ENCODE assay signal across 13 cellular contexts in the genomic region with DNA sequence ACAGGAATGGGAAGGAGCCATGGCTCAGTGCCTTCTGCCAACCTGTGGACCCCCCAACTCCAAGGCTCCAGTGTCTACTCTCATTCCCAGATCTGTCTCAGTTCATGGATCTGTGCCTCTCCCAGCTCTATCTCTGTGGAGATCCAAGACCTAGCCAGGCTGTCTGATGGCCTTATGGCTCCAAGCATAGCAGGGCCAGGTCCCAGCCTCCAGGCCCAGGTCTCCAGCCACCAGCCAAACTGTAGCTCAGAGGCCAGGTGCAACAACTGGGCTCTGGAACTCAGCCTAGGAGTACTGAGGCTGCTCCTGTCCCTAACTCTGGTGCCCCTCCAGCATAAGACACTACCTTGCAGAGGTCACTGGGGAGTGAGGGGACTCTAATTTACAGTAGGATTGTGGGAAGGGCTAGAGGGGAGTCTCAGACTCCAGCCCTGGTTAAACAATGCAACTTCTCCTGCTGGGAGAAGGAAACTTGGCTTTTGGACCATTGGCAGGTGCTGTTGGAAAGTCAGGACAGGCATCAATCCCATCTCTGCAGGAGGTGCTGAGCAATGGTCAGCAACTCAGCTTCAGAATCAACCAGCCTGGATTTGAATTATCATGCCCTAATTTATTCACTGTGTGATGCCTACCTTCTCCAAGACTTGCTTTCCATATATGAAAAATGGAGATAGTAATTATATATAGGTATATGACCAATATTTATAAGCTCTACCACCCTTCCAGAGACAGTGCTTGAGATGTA.
DNase-seq lines count a peak whose midpoint lies in the region; ATAC-seq, FAIRE-seq and TF ChIP-seq lines count a peak whose summit lies in the region.
"Had no signal": no experiment of that assay in that cellular context is flagged by ENCODE, and none has a peak within 500 bp of the region (broad histone marks: within the 10 kb centered on the region; RNA-seq: fewer than 3 reads in every experiment).

No MANE protein-coding gene starts in this region.

- CTCF ChIA-PET in IMR-90 (lab: Yijun Ruan, JAX) (no interaction called here), H1 (lab: Charles Lee; ENCODE audit: partially characterized antibody) (interaction anchor here (0.9 to 20.5 kb wide), 30 partner anchors 11 to 154 kb away, joined by 3 to 345 read pairs (median 12); partner anchors contain the start of genes PCDH1 and RNF14)
- CTCF ChIA-PET in naive thymus-derived CD4-positive, alpha-beta T cell (lab: Charles Lee), result interaction anchor here (0.6 to 1.4 kb wide), 2 partner anchors 64 to 142 kb away, joined by 4 to 5 read pairs; no protein-coding TSS in a partner anchor

- TF ChIP-seq EP300 in H1 (IDR thresholded peaks at IDR 0.05; ENCODE audit: borderline replicate concordance in 1 of 2, low read depth in 2 of 2, low read length in 2 of 2), result no peak

- no peak overlapping the region for H2AK5ac ChIP-seq in IMR-90 (ENCODE audit: low read depth, low read length)
- H2AK5ac ChIP-seq in H1 (ENCODE audit: low read depth, low read length), result peak overlapping the region; percentile 76

- H3K23ac ChIP-seq in IMR-90 (ENCODE audit: low read depth, low read length) (no peak overlapping the region; the same call in 1 of the 2 replicates), H1 (ENCODE audit: insufficient read length) (no peak overlapping the region)

- peak overlapping the region; percentile 65 for H2AK9ac ChIP-seq in IMR-90 (replicated peaks; ENCODE audit: low read depth, low read length, poor library complexity)

- FAIRE-seq in H1 (lab: Jason Lieb, UNC), result no peak

- peak overlapping the region; percentile 73 for H3K4me2 ChIP-seq in GM23338
- no peak overlapping the region for H3K4me2 ChIP-seq in IMR-90 (ENCODE audit: low read depth, low read length)
- H3K4me2 ChIP-seq in H1 (ENCODE audit: insufficient read depth in 1 of 2, low read depth in 2 of 2, low read length in 2 of 2), result peak overlapping the region in 1 of 2 experiments; percentile 61; a peak in 2 of 4 replicates
- H3K4me2 ChIP-seq: PC-9 had no signal

- H2BK20ac ChIP-seq in IMR-90 (ENCODE audit: low read depth, low read length) (no peak overlapping the region), H1 (ENCODE audit: low read length) (peak overlapping the region; percentile 83)

- H2BK120ac ChIP-seq in IMR-90 (ENCODE audit: low read depth, low read length), result no peak overlapping the region
- peak overlapping the region; percentile 85 for H2BK120ac ChIP-seq in H1 (replicated peaks; ENCODE audit: low read depth, low read length)

- in situ Hi-C loops in IMR-90 (cut with MboI; ENCODE audit: low sequenced_read_pairs), result no loop called here

- H3K56ac ChIP-seq in IMR-90 (ENCODE audit: extremely low read depth, insufficient read depth, low read length), result no peak overlapping the region
- no peak overlapping the region for H3K56ac ChIP-seq in H1 (replicated peaks; ENCODE audit: insufficient read length, low read depth, low read length)

- no peak overlapping the region; the same call in 2 of the 3 replicates for H3K4me3 Mint-ChIP-seq in GM23338
- no peak overlapping the region for H3K4me3 Mint-ChIP-seq in naive thymus-derived CD4-positive, alpha-beta T cell
- H3K4me3 Mint-ChIP-seq: CD4-positive, alpha-beta T cell had no signal

- POLR2A ChIA-PET in IMR-90 (lab: Charles Lee; ENCODE audit: unreplicated experiment) (no interaction called here), H1 (lab: Charles Lee; ENCODE audit: partially characterized antibody) (interaction anchor here (1.1 to 14.8 kb wide), 13 partner anchors 11 to 123 kb away, joined by 3 to 160 read pairs (median 8); partner anchors contain the start of gene PCDH1)
- POLR2A ChIA-PET in naive thymus-derived CD4-positive, alpha-beta T cell (lab: Charles Lee), result no interaction called here

- H3K4me1 Mint-ChIP-seq in GM23338, result peaks cover 69% of the 10 kb centered on the region
- H3K4me1 Mint-ChIP-seq in naive thymus-derived CD4-positive, alpha-beta T cell, result peaks cover 0 to 8% (median 0%) of the 10 kb centered on the region in 7 donors

- H4K91ac ChIP-seq in IMR-90 (ENCODE audit: insufficient read depth, low read depth, low read length) (no peak overlapping the region), H1 (replicated peaks; ENCODE audit: insufficient read length, low read length) (peak overlapping the region; percentile 81)

- DNase-seq in GM23338 (ENCODE audit: low spot score) (no peak), IMR-90 (no peak), H1 (ENCODE audit: low read depth in 1 of 2, low spot score in 2 of 2) (no peak), spleen (peak; percentile 32)
- DNase-seq in naive thymus-derived CD4-positive, alpha-beta T cell, result no peak
- DNase-seq in stimulated activated CD4-positive, alpha-beta T cell treated with anti-CD3 and anti-CD28 coated beads, Interleukin-15, amount 100 ng/mL, for 24 hours, result no peak
- DNase-seq in stimulated activated CD4-positive, alpha-beta T cell treated with anti-CD3 and anti-CD28 coated beads, Interleukin-1b, Interleukin-23, amount 100 ng/mL, for 48 hours, result no peak
- DNase-seq: CD4-positive, alpha-beta T cell; NCI-H1092; NCI-H146; NCI-H2081; NCI-H774; PC-9 had no signal

- H2BK15ac ChIP-seq in IMR-90 (ENCODE audit: low read depth, low read length), result no peak overlapping the region
- H2BK15ac ChIP-seq in H1 (ENCODE audit: low read length), result peak overlapping the region; percentile 3; the same call in 1 of the 2 replicates

- H3K4me1 ChIP-seq in GM23338 (ENCODE audit: insufficient read depth) (peaks cover 63% of the 10 kb centered on the region), IMR-90 (ENCODE audit: control insufficient read depth, insufficient read depth, low read length) (no peaks in the 10 kb centered on the region), H1 (replicated peaks in 1 of 4; ENCODE audit: control insufficient read depth in 3 of 4, insufficient read depth in 4 of 4, low read length in 3 of 4) (peaks cover 35 to 45% (median 39%) of the 10 kb centered on the region in 4 experiments), spleen (peaks cover 0 to 9% (median 0%) of the 10 kb centered on the region in 6 donors)
- H3K4me1 ChIP-seq in naive thymus-derived CD4-positive, alpha-beta T cell (ENCODE audit: control insufficient read depth in 2 of 2, insufficient read depth in 2 of 2, low read length in 2 of 2), result no peaks in the 10 kb centered on the region

- H3K14ac ChIP-seq in IMR-90 (replicated peaks; ENCODE audit: low read depth, low read length), result no peak overlapping the region
- H3K14ac ChIP-seq in H1 (ENCODE audit: insufficient read length), result no peak overlapping the region

- TF ChIP-seq RAD21 in IMR-90 (IDR thresholded peaks at IDR 0.05; ENCODE audit: low read length) (no peak), H1 (IDR thresholded peaks at IDR 0.05 in 1 of 2, conservative IDR thresholded peaks at IDR 0.05 in 1 of 2; ENCODE audit: low read depth in 2 of 2, low read length in 2 of 2) (no peak)

- H3F3A ChIP-seq in GM23338 (replicated peaks; ENCODE audit: low read depth), result peaks cover 31% of the 10 kb centered on the region

- H4K8ac ChIP-seq in IMR-90 (ENCODE audit: low read depth in 2 of 2, low read length in 2 of 2) (no peak overlapping the region), H1 (ENCODE audit: extremely low read depth, insufficient read depth, low read length) (no peak overlapping the region)

- H2BK12ac ChIP-seq in H1 (ENCODE audit: low read depth, low read length), result peak overlapping the region; percentile 93

- no peaks in the 10 kb centered on the region for H3K9me2 ChIP-seq in GM23338 (ENCODE audit: insufficient read depth)

- H2BK5ac ChIP-seq in IMR-90 (ENCODE audit: low read depth, low read length, poor library complexity, severe bottlenecking) (no peak overlapping the region), H1 (ENCODE audit: low read depth, low read length) (peak overlapping the region; percentile 67; the same call in 1 of the 2 replicates)

- no TSS peak for BruUV-seq in IMR-90 (replicated peaks; lab: Mats Ljungman, UMichigan)

- no peaks in the 10 kb centered on the region for H3K36me3 ChIP-seq in GM23338 (ENCODE audit: insufficient read depth)
- no peaks in the 10 kb centered on the region for H3K36me3 ChIP-seq in IMR-90 (ENCODE audit: control insufficient read depth, insufficient read depth, low read length)
- H3K36me3 ChIP-seq in H1 (ENCODE audit: control insufficient read depth in 2 of 4, insufficient read depth in 4 of 4, low read length in 3 of 4), result no peaks in the 10 kb centered on the region
- H3K36me3 ChIP-seq in spleen, result no peaks in the 10 kb centered on the region
- no peaks in the 10 kb centered on the region for H3K36me3 ChIP-seq in naive thymus-derived CD4-positive, alpha-beta T cell (ENCODE audit: control insufficient read depth in 2 of 3, insufficient read depth in 3 of 3, low read length in 3 of 3)

- no peak overlapping the region for H3K4ac ChIP-seq in IMR-90 (ENCODE audit: low read depth, low read length)
- peak overlapping the region; percentile 24 for H3K4ac ChIP-seq in H1 (replicated peaks; ENCODE audit: insufficient read length, low read depth, low read length)

- TF ChIP-seq POLR2A in IMR-90 (IDR thresholded peaks at IDR 0.05; ENCODE audit: low read depth, low read length) (no peak), H1 (IDR thresholded peaks at IDR 0.05; ENCODE audit: control extremely low read depth in 1 of 2, low read depth in 2 of 2, low read length in 2 of 2) (no peak), spleen (IDR thresholded peaks at IDR 0.05) (no peak)

- H3K36me3 Mint-ChIP-seq in GM23338 (ENCODE audit: low read depth), result 0 out of 3 replicates have a peak, but pooled peaks cover 3% of the 10 kb centered on the region
- H3K36me3 Mint-ChIP-seq in naive thymus-derived CD4-positive, alpha-beta T cell, result no peaks in the 10 kb centered on the region

- H3K9me3 ChIP-seq in IMR-90 (ENCODE audit: control insufficient read depth, insufficient read depth, low read length), result peaks cover 2% of the 10 kb centered on the region; the same call in 1 of the 2 replicates
- H3K9me3 ChIP-seq in H1 (ENCODE audit: insufficient read depth in 2 of 2, low read depth in 1 of 2, low read length in 1 of 2), result no peaks in the 10 kb centered on the region
- H3K9me3 ChIP-seq in spleen, result no peaks in the 10 kb centered on the region
- H3K9me3 ChIP-seq in naive thymus-derived CD4-positive, alpha-beta T cell (ENCODE audit: control insufficient read depth in 2 of 3, low read length in 3 of 3), result no peaks in the 10 kb centered on the region

- H4K5ac ChIP-seq in IMR-90 (ENCODE audit: low read depth, low read length) (no peak overlapping the region), H1 (ENCODE audit: insufficient read length, low read depth, low read length) (no peak overlapping the region)

- H3K9me3 Mint-ChIP-seq in GM23338, result peaks cover 6% of the 10 kb centered on the region; the same call in 1 of the 3 replicates
- no peaks in the 10 kb centered on the region for H3K9me3 Mint-ChIP-seq in naive thymus-derived CD4-positive, alpha-beta T cell
- H3K9me3 Mint-ChIP-seq: CD4-positive, alpha-beta T cell had no signal

- peaks cover 29% of the 10 kb centered on the region for H3K27me3 Mint-ChIP-seq in GM23338 (ENCODE audit: insufficient read depth, low read depth, poor library complexity)
- peaks cover 18 to 52% (median 38%) of the 10 kb centered on the region in 5 donors for H3K27me3 Mint-ChIP-seq in naive thymus-derived CD4-positive, alpha-beta T cell

- H3K27ac ChIP-seq in GM23338 (ENCODE audit: low read depth) (peak overlapping the region; percentile 95), IMR-90 (ENCODE audit: insufficient read depth, low read length) (no peak overlapping the region), H1 (ENCODE audit: low read depth, low read length) (no peak overlapping the region), spleen (no peak overlapping the region)
- no peak overlapping the region for H3K27ac ChIP-seq in naive thymus-derived CD4-positive, alpha-beta T cell (ENCODE audit: low read depth, low read length)
- H3K27ac ChIP-seq: PC-9 had no signal

- intact Hi-C loops in IMR-90 (cut with micrococcal nuclease) (no loop called here), spleen (cut with DNase I; ENCODE audit: low total_unique reads) (no loop called here)
- intact Hi-C loops in naive thymus-derived CD4-positive, alpha-beta T cell (cut with micrococcal nuclease), result no loop called here

- TF ChIP-seq CTCF in GM23338 (conservative IDR thresholded peaks at IDR 0.05; ENCODE audit: low read depth in 2 of 2), result no peak
- TF ChIP-seq CTCF in IMR-90 (conservative IDR thresholded peaks at IDR 0.05; ENCODE audit: low read depth, low read length), result no peak
- TF ChIP-seq CTCF in H1 (IDR thresholded peaks at IDR 0.05; ENCODE audit: control extremely low read depth in 1 of 3, insufficient read depth in 1 of 3, low read depth in 1 of 3, low read length in 3 of 3), result no peak
- no peak for TF ChIP-seq CTCF in spleen (IDR thresholded peaks at IDR 0.05 in 8 of 11, conservative IDR thresholded peaks at IDR 0.05 in 3 of 11)

- dilution Hi-C loops in IMR-90 (cut with HindIII; ENCODE audit: low sequenced_read_pairs, unreplicated experiment), result no loop called here

- no peaks in the 10 kb centered on the region for H3K9me1 ChIP-seq in IMR-90 (ENCODE audit: insufficient read depth, low read length)

- H3K79me1 ChIP-seq in IMR-90 (ENCODE audit: low read depth in 1 of 2, low read length in 2 of 2), result no peaks in the 10 kb centered on the region
- H3K79me1 ChIP-seq in H1 (ENCODE audit: low read depth, low read length), result no peaks in the 10 kb centered on the region

- H3K27me3 ChIP-seq in GM23338 (ENCODE audit: insufficient read depth), result no peaks in the 10 kb centered on the region
- H3K27me3 ChIP-seq in IMR-90 (ENCODE audit: control insufficient read depth, insufficient read depth, low read length), result peaks cover 55% of the 10 kb centered on the region
- H3K27me3 ChIP-seq in H1 (replicated peaks in 1 of 4; ENCODE audit: control insufficient read depth in 3 of 4, extremely low read depth in 1 of 4, insufficient read depth in 3 of 4, low read length in 3 of 4), result no peaks in the 10 kb centered on the region; a peak in 1 of 7 replicates
- H3K27me3 ChIP-seq in spleen (replicated peaks in 1 of 7), result peaks cover 0 to 56% (median 11%) of the 10 kb centered on the region in 7 donors
- no peaks in the 10 kb centered on the region for H3K27me3 ChIP-seq in naive thymus-derived CD4-positive, alpha-beta T cell (ENCODE audit: control insufficient read depth in 2 of 2, insufficient read depth in 2 of 2, low read length in 2 of 2)

- peaks cover 10% of the 10 kb centered on the region for H3K23me2 ChIP-seq in H1 (ENCODE audit: low read depth, low read length)

- H3K9ac ChIP-seq in IMR-90 (ENCODE audit: low read depth, low read length) (no peak overlapping the region), H1 (replicated peaks in 1 of 4; ENCODE audit: extremely low read depth in 1 of 4, low read depth in 3 of 4, low read length in 3 of 4) (no peak overlapping the region; a peak in 1 of 7 replicates)

- no peaks in the 10 kb centered on the region for H4K20me1 ChIP-seq in GM23338 (replicated peaks; ENCODE audit: insufficient read depth)
- no peaks in the 10 kb centered on the region for H4K20me1 ChIP-seq in IMR-90 (ENCODE audit: insufficient read depth, low read length)
- H4K20me1 ChIP-seq in H1 (replicated peaks in 1 of 2; ENCODE audit: control insufficient read depth in 1 of 2, insufficient read depth in 2 of 2, low read length in 2 of 2), result no peaks in the 10 kb centered on the region

- H2AFZ ChIP-seq in GM23338, result no peak overlapping the region
- H2AFZ ChIP-seq in IMR-90 (replicated peaks; ENCODE audit: low read length, poor library complexity), result no peak overlapping the region
- no peak overlapping the region for H2AFZ ChIP-seq in H1 (ENCODE audit: low read length)
- H2AFZ ChIP-seq: PC-9 had no signal

- H3K4me3 ChIP-seq in GM23338 (no peak overlapping the region), IMR-90 (ENCODE audit: insufficient read depth, low read depth, low read length) (no peak overlapping the region), H1 (ENCODE audit: extremely low read depth in 1 of 4, insufficient read depth in 2 of 4, low read depth in 3 of 4, low read length in 4 of 4) (no peak overlapping the region), spleen (no peak overlapping the region)
- H3K4me3 ChIP-seq in naive thymus-derived CD4-positive, alpha-beta T cell (ENCODE audit: low read length), result no peak overlapping the region
- H3K4me3 ChIP-seq: PC-9 had no signal

- H3K18ac ChIP-seq in IMR-90 (ENCODE audit: low read depth, low read length) (no peak overlapping the region), H1 (ENCODE audit: extremely low read depth, low read length) (peak overlapping the region; percentile 72)

- no peaks in the 10 kb centered on the region for H3K79me2 ChIP-seq in GM23338 (replicated peaks; ENCODE audit: insufficient read depth)
- no peaks in the 10 kb centered on the region for H3K79me2 ChIP-seq in H1 (ENCODE audit: control insufficient read depth in 1 of 2, insufficient read depth in 2 of 2, low read length in 2 of 2)

- no peak for ATAC-seq in GM23338
- no peak for ATAC-seq in IMR-90 (ENCODE audit: low read depth)
- ATAC-seq in naive thymus-derived CD4-positive, alpha-beta T cell, result no peak

- H3K27ac Mint-ChIP-seq in GM23338, result peak overlapping the region; percentile 44; the same call in 1 of the 2 replicates
- no peak overlapping the region for H3K27ac Mint-ChIP-seq in naive thymus-derived CD4-positive, alpha-beta T cell
- H3K27ac Mint-ChIP-seq: CD4-positive, alpha-beta T cell had no signal
